In genomic region chr20:53448426-53448825, GRCh38 we compare ENCODE assay signal across 21 cellular contexts.
A peak's percentile ranks its signal among the peaks of the same experiment; 100 is the strongest.
DNase-seq lines count a peak whose midpoint lies in the region; ATAC-seq, FAIRE-seq and TF ChIP-seq lines count a peak whose summit lies in the region.
"Had no signal": no experiment of that assay in that cellular context is flagged by ENCODE, and none has a peak within 500 bp of the region (broad histone marks: within the 10 kb centered on the region; RNA-seq: fewer than 3 reads in every experiment).

No MANE protein-coding gene starts in this region.

- H3K27ac ChIP-seq in HEK293 (ENCODE audit: extremely low read depth, low read depth, low read length) (no peak overlapping the region), K562 (ENCODE audit: extremely low read depth, low read depth, low read length) (no peak overlapping the region), left lung (peak overlapping the region in 1 of 2 donors; percentile 20)
- H3K27ac ChIP-seq: GM23248 had no signal

- POLR2A ChIA-PET in HEK293 (lab: Yijun Ruan, JAX) (no interaction called here), K562 (lab: Yijun Ruan, JAX) (no interaction called here)

- WGBS in K562 (ENCODE audit: insufficient coverage, low coverage, missing lambda C conversion rate), result 0% methylated on average over 1 of the region's 1 CpG

- peak; percentile 4 for FAIRE-seq in HTR-8/SVneo (lab: Jason Lieb, UNC)
- no peak for FAIRE-seq in K562 (lab: Jason Lieb, UNC)
- FAIRE-seq: GM12878, GM19239, H1 had no signal

- H3K4me2 ChIP-seq in K562 (ENCODE audit: insufficient read depth, low read length), result no peak overlapping the region

- H3K4me1 ChIP-seq in HEK293 (ENCODE audit: control insufficient read depth, insufficient read depth, low read length) (no peaks in the 10 kb centered on the region), K562 (replicated peaks in 1 of 2; ENCODE audit: control insufficient read depth in 2 of 2, insufficient read depth in 2 of 2, low read length in 2 of 2) (no peaks in the 10 kb centered on the region), left lung (no peaks in the 10 kb centered on the region)

- no peak for TF ChIP-seq EP300 in K562 (IDR thresholded peaks at IDR 0.05; ENCODE audit: low read length)

- DNase-seq in activated naive CD8-positive, alpha-beta T cell treated with anti-CD3 and anti-CD28 coated beads for 36 hours, result no peak
- DNase-seq in HTR-8/SVneo (ENCODE audit: insufficient read length, low spot score), result no peak
- no peak for DNase-seq in K562 (ENCODE audit: extremely low read depth in 1 of 4, low spot score in 3 of 4)
- DNase-seq in left lung, result no peak
- no peak for DNase-seq in DMS 273 (lab: John Stamatoyannopoulos, UW; ENCODE audit: unreplicated experiment)
- DNase-seq: 8988T; C1 segment of cervical spinal cord; CD4-positive, alpha-beta memory T cell; COR-L47; DMS 273 treated with DMSO at 0.1 percent for 48 hours; DMS79; EL; GDM1; H7; HCEC 1CT had no signal

- no peaks in the 10 kb centered on the region for H3K9me3 ChIP-seq in HEK293 (ENCODE audit: control insufficient read depth, insufficient read depth, low read depth, low read length)
- H3K9me3 ChIP-seq in K562 (replicated peaks; ENCODE audit: control insufficient read depth, insufficient read depth, low read depth, low read length), result no peaks in the 10 kb centered on the region; the same call in 1 of the 2 replicates
- peaks cover 0 to 39% of the 10 kb centered on the region in 2 donors for H3K9me3 ChIP-seq in left lung

- H3K27me3 ChIP-seq in K562 (ENCODE audit: control insufficient read depth in 2 of 2, insufficient read depth in 2 of 2, low read length in 2 of 2) (peaks cover 7 to 21% of the 10 kb centered on the region in 2 experiments; a peak in 4 of 5 replicates), left lung (no peaks in the 10 kb centered on the region)

- no peaks in the 10 kb centered on the region for H3K9me1 ChIP-seq in K562 (ENCODE audit: control insufficient read depth, insufficient read depth, low read length)

- in situ Hi-C loops in K562 (cut with MboI), result no loop called here

- H3K27ac Mint-ChIP-seq in activated naive CD8-positive, alpha-beta T cell, result peak overlapping the region; percentile 1
- H3K27ac Mint-ChIP-seq in activated naive CD8-positive, alpha-beta T cell treated with anti-CD3 and anti-CD28 coated beads for 36 hours, result no peak overlapping the region

- no peak for TF ChIP-seq POLR2A in K562 (conservative IDR thresholded peaks at IDR 0.05)

- peaks cover 32% of the 10 kb centered on the region for H3K9me3 Mint-ChIP-seq in activated naive CD8-positive, alpha-beta T cell (ENCODE audit: low read depth)
- peaks cover 28% of the 10 kb centered on the region for H3K9me3 Mint-ChIP-seq in activated naive CD8-positive, alpha-beta T cell treated with anti-CD3 and anti-CD28 coated beads for 36 hours

- BruUV-seq in K562 (replicated peaks; lab: Mats Ljungman, UMichigan), result no TSS peak

- no peak overlapping the region for H3K4me3 Mint-ChIP-seq in activated naive CD8-positive, alpha-beta T cell
- no peak overlapping the region for H3K4me3 Mint-ChIP-seq in activated naive CD8-positive, alpha-beta T cell treated with anti-CD3 and anti-CD28 coated beads for 36 hours
- H3K4me3 Mint-ChIP-seq: CD4-positive, alpha-beta memory T cell had no signal

- TF ChIP-seq CTCF in HEK293 (tag by site-specific recombination; IDR thresholded peaks at IDR 0.05) (no peak), K562 (IDR thresholded peaks at IDR 0.05 in 2 of 3, conservative IDR thresholded peaks at IDR 0.05 in 1 of 3; ENCODE audit: insufficient read depth in 2 of 3, low read depth in 1 of 3, low read length in 3 of 3) (no peak), left lung (IDR thresholded peaks at IDR 0.05) (no peak)

- TF ChIP-seq RAD21 in K562 (CRISPR knock-in tag; conservative IDR thresholded peaks at IDR 0.05 in 1 of 2, IDR thresholded peaks at IDR 0.05 in 1 of 2), result no peak

- peaks cover 28% of the 10 kb centered on the region for H3K36me3 Mint-ChIP-seq in activated naive CD8-positive, alpha-beta T cell
- peaks cover 17% of the 10 kb centered on the region for H3K36me3 Mint-ChIP-seq in activated naive CD8-positive, alpha-beta T cell treated with anti-CD3 and anti-CD28 coated beads for 36 hours

- ATAC-seq in K562, result no peak
- no peak for ATAC-seq in left lung
- ATAC-seq: GM12878 had no signal

- H3K36me3 ChIP-seq in HEK293 (ENCODE audit: control insufficient read depth in 2 of 2, insufficient read depth in 1 of 2, low read length in 2 of 2) (no peaks in the 10 kb centered on the region), K562 (ENCODE audit: control insufficient read depth, insufficient read depth, low read length) (no peaks in the 10 kb centered on the region), left lung (no peaks in the 10 kb centered on the region)

- peaks cover 3% of the 10 kb centered on the region for H3K4me1 Mint-ChIP-seq in activated naive CD8-positive, alpha-beta T cell (ENCODE audit: low read depth)
- H3K4me1 Mint-ChIP-seq in activated naive CD8-positive, alpha-beta T cell treated with anti-CD3 and anti-CD28 coated beads for 36 hours, result peaks cover 4% of the 10 kb centered on the region
- H3K4me1 Mint-ChIP-seq: CD4-positive, alpha-beta memory T cell had no signal

- no peak overlapping the region for H3K4me3 ChIP-seq in HEK293 (ENCODE audit: low read depth, low read length)
- H3K4me3 ChIP-seq in K562, result no peak overlapping the region
- H3K4me3 ChIP-seq in left lung, result no peak overlapping the region
- H3K4me3 ChIP-seq: GM12878, GM23248 had no signal

- no peaks in the 10 kb centered on the region for H3K79me2 ChIP-seq in K562 (ENCODE audit: control insufficient read depth, insufficient read depth, low read length)

- H3K27me3 Mint-ChIP-seq in activated naive CD8-positive, alpha-beta T cell, result no peaks in the 10 kb centered on the region
- no peaks in the 10 kb centered on the region for H3K27me3 Mint-ChIP-seq in activated naive CD8-positive, alpha-beta T cell treated with anti-CD3 and anti-CD28 coated beads for 36 hours

- no peak overlapping the region for H2AFZ ChIP-seq in K562 (ENCODE audit: low read depth, low read length)
- H2AFZ ChIP-seq: GM23248 had no signal

- intact Hi-C loops in K562 (cut with micrococcal nuclease), result no loop called here
- intact Hi-C loops in left lung (cut with DNase I), result no loop called here

- H3K9ac ChIP-seq in K562 (ENCODE audit: insufficient read depth in 1 of 2, low read depth in 2 of 2, low read length in 2 of 2), result no peak overlapping the region
- H3K9ac ChIP-seq: GM23248 had no signal

- no peaks in the 10 kb centered on the region for H4K20me1 ChIP-seq in K562 (replicated peaks; ENCODE audit: control insufficient read depth, insufficient read depth, low read length)

- CTCF ChIA-PET in HEK293 (lab: Yijun Ruan, JAX) (no interaction called here), K562 (lab: Yijun Ruan, JAX; ENCODE audit: low intra/inter-chr PET ratio) (no interaction called here)

TF ChIP-seq in HEK293, 187 proteins besides CTCF, POLR2A, EP300 and RAD21 (continues in another document):
- TF ChIP-seq ZNF174 (tag by site-specific recombination; IDR thresholded peaks at IDR 0.05) (no peak), PATZ1 (tag by site-specific recombination; IDR thresholded peaks at IDR 0.05) (no peak)

TF ChIP-seq in K562, 482 proteins besides CTCF, POLR2A, EP300 and RAD21:
- TF ChIP-seq TCF3 (CRISPR knock-in tag; IDR thresholded peaks at IDR 0.05), result no peak
- TF ChIP-seq, protein P1, sequence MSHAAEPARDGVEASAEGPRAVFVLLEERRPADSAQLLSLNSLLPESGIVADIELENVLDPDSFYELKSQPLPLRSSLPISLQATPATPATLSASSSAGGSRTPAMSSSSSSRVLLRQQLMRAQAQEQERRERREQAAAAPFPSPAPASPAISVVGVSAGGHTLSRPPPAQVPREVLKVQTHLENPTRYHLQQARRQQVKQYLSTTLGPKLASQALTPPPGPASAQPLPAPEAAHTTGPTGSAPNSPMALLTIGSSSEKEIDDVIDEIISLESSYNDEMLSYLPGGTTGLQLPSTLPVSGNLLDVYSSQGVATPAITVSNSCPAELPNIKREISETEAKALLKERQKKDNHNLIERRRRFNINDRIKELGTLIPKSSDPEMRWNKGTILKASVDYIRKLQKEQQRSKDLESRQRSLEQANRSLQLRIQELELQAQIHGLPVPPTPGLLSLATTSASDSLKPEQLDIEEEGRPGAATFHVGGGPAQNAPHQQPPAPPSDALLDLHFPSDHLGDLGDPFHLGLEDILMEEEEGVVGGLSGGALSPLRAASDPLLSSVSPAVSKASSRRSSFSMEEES (CRISPR knock-in tag; IDR thresholded peaks at IDR 0.05), result peak; percentile 70
TF ChIP-seq in K562: peak in this region for 1.
